ENCODE assay signal across 1 cellular context in the genomic region with DNA sequence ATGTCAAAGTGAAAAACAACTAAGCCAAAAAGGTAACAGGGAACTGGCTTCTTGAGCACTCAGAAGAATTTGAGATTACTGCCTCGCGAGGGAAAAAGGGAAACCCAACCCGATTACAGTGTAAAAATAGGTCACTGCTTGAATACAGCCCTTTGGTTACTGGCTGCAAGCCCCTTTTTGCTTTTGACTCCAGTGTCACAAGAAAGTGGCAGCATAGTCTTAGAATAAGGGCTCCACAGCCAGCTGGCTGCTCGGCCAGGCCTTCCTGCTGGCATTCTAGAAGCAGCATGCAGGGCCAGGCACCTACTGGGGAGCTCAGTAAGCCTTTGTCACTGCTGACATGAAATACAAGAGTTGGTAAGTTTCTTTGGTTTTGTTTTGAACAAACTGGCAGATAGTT.
TF ChIP-seq lines count a peak whose summit lies in the region.

No MANE protein-coding gene starts in this region.

TF ChIP-seq in IMR-90, 13 proteins besides CTCF, POLR2A, EP300 and RAD21 (continued from another document):
- TF ChIP-seq, protein P1, sequence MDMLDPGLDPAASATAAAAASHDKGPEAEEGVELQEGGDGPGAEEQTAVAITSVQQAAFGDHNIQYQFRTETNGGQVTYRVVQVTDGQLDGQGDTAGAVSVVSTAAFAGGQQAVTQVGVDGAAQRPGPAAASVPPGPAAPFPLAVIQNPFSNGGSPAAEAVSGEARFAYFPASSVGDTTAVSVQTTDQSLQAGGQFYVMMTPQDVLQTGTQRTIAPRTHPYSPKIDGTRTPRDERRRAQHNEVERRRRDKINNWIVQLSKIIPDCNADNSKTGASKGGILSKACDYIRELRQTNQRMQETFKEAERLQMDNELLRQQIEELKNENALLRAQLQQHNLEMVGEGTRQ (IDR thresholded peaks at IDR 0.05; ENCODE audit: low read depth, low read length) = no peak
- no peak for TF ChIP-seq SMC3 (IDR thresholded peaks at IDR 0.05; ENCODE audit: low read depth, low read length)
- no peak for TF ChIP-seq MAFK (IDR thresholded peaks at IDR 0.05; ENCODE audit: low read depth, low read length)
- TF ChIP-seq CHD1 (IDR thresholded peaks at IDR 0.05; ENCODE audit: low read depth, low read length) = no peak
- no peak for TF ChIP-seq MAZ (IDR thresholded peaks at IDR 0.05; ENCODE audit: borderline replicate concordance, low read depth, low read length)
- TF ChIP-seq BHLHE40 (IDR thresholded peaks at IDR 0.05; ENCODE audit: low read depth, low read length) = no peak
